In genomic region chr13:52991344-52992020, GRCh38 we compare ENCODE assay signal across 2 cellular contexts.
A peak's percentile ranks its signal among the peaks of the same experiment; 100 is the strongest.
TF ChIP-seq lines count a peak whose summit lies in the region.

No MANE protein-coding gene starts in this region.

TF ChIP-seq in SK-N-SH, 30 proteins besides CTCF, POLR2A, EP300 and RAD21:
- TF ChIP-seq IRF3 (IDR thresholded peaks at IDR 0.05; ENCODE audit: low read depth, low read length) (no peak), RCOR1 (IDR thresholded peaks at IDR 0.05; ENCODE audit: low read length) (peak; percentile 37; the same call in 1 of the 2 replicates)
TF ChIP-seq in SK-N-SH: peak in this region for 1.

TF ChIP-seq in H1, 55 proteins besides CTCF, POLR2A, EP300 and RAD21:
- TF ChIP-seq E2F6 (IDR thresholded peaks at IDR 0.05) = peak; percentile 43; the same call in 1 of the 2 replicates
- no peak for TF ChIP-seq BCL11A (IDR thresholded peaks at IDR 0.05; ENCODE audit: low read depth in 2 of 2, low read length in 2 of 2)
